8 cellular contexts compared by ENCODE assay signal in genomic region chr12:109999649-109999971, GRCh38. TPM values are rescaled to one million over a fixed set of nuclear protein-coding genes. Genes with fewer than 3 reads are reported as not detected.
DNase-seq lines count a peak whose midpoint lies in the region; TF ChIP-seq lines count a peak whose summit lies in the region.

No MANE protein-coding gene starts in this region.

- no peak for TF ChIP-seq EP300 in sigmoid colon (IDR thresholded peaks at IDR 0.05)

- TF ChIP-seq POLR2A in sigmoid colon (IDR thresholded peaks at IDR 0.05): no peak

- H3K27ac ChIP-seq in SJSA1 (peak overlapping the region; percentile 98), sigmoid colon (peak overlapping the region; percentile 75 to 81 (median 80))

- intact Hi-C loops in sigmoid colon (cut with DNase I): loop anchor here (5.0 to 10.0 kb wide), 2 partner anchors 285 to 433 kb away; partner anchors contain the start of gene FAM222A

- DNase-seq in GM12865 (ENCODE audit: low read depth) (no peak), SJSA1 (ENCODE audit: low read depth in 1 of 2, low spot score in 2 of 2) (no peak), fibroblast of villous mesenchyme (ENCODE audit: low read depth) (no peak), sigmoid colon (no peak), HEK293T (ENCODE audit: extremely low spot score) (no peak), NCI-H1694 (lab: John Stamatoyannopoulos, UW) (no peak), Ammon's horn (ENCODE audit: low spot score) (no peak), globus pallidus (ENCODE audit: low spot score) (no peak)

- TF ChIP-seq CTCF in GM12865 (IDR thresholded peaks at IDR 0.05; ENCODE audit: insufficient read depth, low read depth, low read length, missing control alignments) (no peak), fibroblast of villous mesenchyme (IDR thresholded peaks at IDR 0.05; ENCODE audit: insufficient read depth, low read depth, low read length) (no peak), sigmoid colon (IDR thresholded peaks at IDR 0.05) (no peak)

- POLR2A ChIA-PET in HEK293T (lab: Yijun Ruan, JAX): interaction anchor here (1.4 to 1.6 kb wide), 2 partner anchors 11 to 12 kb away, joined by 3 to 6 read pairs; no protein-coding TSS in a partner anchor

- WGBS in sigmoid colon, 2 donors: 0% methylated on average over 27 of the region's 27 CpGs

- H3K36me3 ChIP-seq in SJSA1 (peaks cover 33% of the 10 kb centered on the region), sigmoid colon (peaks cover 0 to 6% (median 0%) of the 10 kb centered on the region in 4 donors)

- H3K4me1 ChIP-seq in SJSA1 (replicated peaks) (peaks cover 43% of the 10 kb centered on the region), sigmoid colon (peaks cover 0 to 47% (median 33%) of the 10 kb centered on the region in 4 donors)

- CTCF ChIA-PET in HEK293T (lab: Yijun Ruan, JAX): no interaction called here

- no peaks in the 10 kb centered on the region for H3K9me3 ChIP-seq in SJSA1 (replicated peaks)
- H3K9me3 ChIP-seq in sigmoid colon: no peaks in the 10 kb centered on the region

- peak overlapping the region; percentile 92 for H3K4me3 ChIP-seq in GM12865 (ENCODE audit: low read depth, low read length)
- H3K4me3 ChIP-seq in SJSA1: peak overlapping the region; percentile 97
- H3K4me3 ChIP-seq in fibroblast of villous mesenchyme (ENCODE audit: low read depth, low read length): peak overlapping the region; percentile 84
- H3K4me3 ChIP-seq in sigmoid colon: peak overlapping the region; percentile 83 to 98 (median 96)

- no peaks in the 10 kb centered on the region for H3K27me3 ChIP-seq in SJSA1 (replicated peaks)
- no peaks in the 10 kb centered on the region for H3K27me3 ChIP-seq in sigmoid colon

TF ChIP-seq in HEK293T, 16 proteins besides CTCF, POLR2A, EP300 and RAD21:
- TF ChIP-seq FOXK2 (IDR thresholded peaks at IDR 0.05) (no peak), LEF1 (IDR thresholded peaks at IDR 0.05; ENCODE audit: borderline replicate concordance) (no peak), PKNOX1 (IDR thresholded peaks at IDR 0.05) (no peak), CTBP1 (IDR thresholded peaks at IDR 0.05; ENCODE audit: borderline replicate concordance) (no peak), SUZ12 (IDR thresholded peaks at IDR 0.05) (no peak), ARNT (IDR thresholded peaks at IDR 0.05) (no peak)

RNA-seq across cellular contexts. Expression of gene ANKRD13A, which starts 0.4 kb away (rescaled TPM):
- total RNA-seq in SJSA1 (2014; rRNA removed; shearing (Covaris generic)): 111 and 170 TPM in 2 replicates
- total RNA-seq in fibroblast of villous mesenchyme (144 and 195 TPM in 2 replicates), sigmoid colon (10 to 100 TPM; 72.4 to 85.3 (median 76.0) TPM)
- 10 to 100 TPM; 21.6 to 37.5 (median 31.3) TPM for polyA plus RNA-seq in sigmoid colon

RNA-seq across cellular contexts. Expression of gene GIT2, which starts 3.4 kb away (rescaled TPM):
- total RNA-seq in SJSA1 (2014; rRNA removed; shearing (Covaris generic)): 23.1 and 29.5 TPM in 2 replicates
- 42.5 and 54.4 TPM in 2 replicates for total RNA-seq in fibroblast of villous mesenchyme
- 10 to 100 TPM; 26.7 to 54.6 (median 35.1) TPM for total RNA-seq in sigmoid colon
- 10 to 100 TPM in 1 of 3 donors, 1 to 10 TPM in 2; 6.0 to 25.2 (median 7.9) TPM for polyA plus RNA-seq in sigmoid colon

RNA-seq across cellular contexts. Expression of gene C12orf76, which starts 48.7 kb away (rescaled TPM):
- total RNA-seq in SJSA1 (2014; rRNA removed; shearing (Covaris generic)): 4.5 and 9.0 TPM in 2 replicates
- total RNA-seq in fibroblast of villous mesenchyme (6.8 and 9.5 TPM in 2 replicates), sigmoid colon (10 to 100 TPM in 3 of 4 donors, 1 to 10 TPM in 1; 9.6 to 20.1 (median 17.0) TPM)
- 10 to 100 TPM in 1 of 3 donors, 1 to 10 TPM in 2; 3.0 to 11.3 (median 8.4) TPM for polyA plus RNA-seq in sigmoid colon
